20 cellular contexts compared by ENCODE assay signal in genomic region chr3:119409844-119410243, GRCh38.
"Had no signal": no experiment of that assay in that cellular context is flagged by ENCODE, and none has a peak within 500 bp of the region (broad histone marks: within the 10 kb centered on the region; RNA-seq: fewer than 3 reads in every experiment).

No MANE protein-coding gene starts in this region.

- ATAC-seq: left lobe of liver; naive thymus-derived CD4-positive, alpha-beta T cell; sciatic nerve; stimulated activated effector memory CD8-positive, alpha-beta T cell treated with anti-CD3 and anti-CD28 coated beads, Interleukin-12 subunit alpha, Interleukin-12 subunit beta, amount 100 ng/mL, for 72 hours had no signal

- H3K36me3 ChIP-seq: neural progenitor cell, prostate gland had no signal

- H3K4me3 ChIP-seq: dorsolateral prefrontal cortex, neural progenitor cell, prostate gland, right atrium auricular region, stomach, thyroid gland, vagina had no signal

- H3K4me1 Mint-ChIP-seq: nephron; neural progenitor cell; stimulated activated effector memory CD8-positive, alpha-beta T cell treated with anti-CD3 and anti-CD28 coated beads, Interleukin-12 subunit alpha, Interleukin-12 subunit beta, amount 100 ng/mL, for 72 hours had no signal

- H3K9me3 ChIP-seq: prostate gland, right atrium auricular region, stomach, thyroid gland, vagina had no signal

- H3K4me2 ChIP-seq: neural progenitor cell had no signal

- H3K27me3 ChIP-seq: dorsolateral prefrontal cortex, neural progenitor cell, right atrium auricular region, stomach, thyroid gland, vagina had no signal

- H3K27ac Mint-ChIP-seq: nephron, neural progenitor cell had no signal

- H3K9me3 Mint-ChIP-seq: naive thymus-derived CD4-positive, alpha-beta T cell; nephron; neural progenitor cell; stimulated activated effector memory CD8-positive, alpha-beta T cell treated with anti-CD3 and anti-CD28 coated beads, Interleukin-12 subunit alpha, Interleukin-12 subunit beta, amount 100 ng/mL, for 72 hours had no signal

- DNase-seq: dorsolateral prefrontal cortex; effector CD4-positive, alpha-beta T cell; mesenchymal stem cell; midbrain; naive thymus-derived CD4-positive, alpha-beta T cell; nucleus accumbens; stimulated activated CD4-positive, alpha-beta T cell treated with anti-CD3 and anti-CD28 coated beads, Interleukin-2, amount 100 ng/mL, for 24 hours; stimulated activated CD4-positive, alpha-beta T cell treated with anti-CD3 and anti-CD28 coated beads, Interleukin-4, amount 100 ng/mL, for 24 hours; stimulated activated naive CD4-positive, alpha-beta T cell treated with Interleukin-2 at 50 U/mL for 16 hours; stomach; thyroid gland; trophoblast cell had no signal

- H3K4me3 Mint-ChIP-seq: naive thymus-derived CD4-positive, alpha-beta T cell; nephron; neural progenitor cell; stimulated activated effector memory CD8-positive, alpha-beta T cell treated with anti-CD3 and anti-CD28 coated beads, Interleukin-12 subunit alpha, Interleukin-12 subunit beta, amount 100 ng/mL, for 72 hours had no signal

- H3K9ac ChIP-seq: neural progenitor cell had no signal

- H3K27me3 Mint-ChIP-seq: naive thymus-derived CD4-positive, alpha-beta T cell had no signal

- H3K4me1 ChIP-seq: neural progenitor cell, prostate gland, right atrium auricular region, stomach, thyroid gland, vagina had no signal

- H3K27ac ChIP-seq: dorsolateral prefrontal cortex, neural progenitor cell, prostate gland, right atrium auricular region, stomach, thyroid gland, vagina had no signal

- H2AFZ ChIP-seq: neural progenitor cell had no signal
